In genomic region chr2:20614201-20615045, GRCh38 we compare ENCODE assay signal across 9 cellular contexts. TPM values are rescaled to one million over a fixed set of nuclear protein-coding genes. Genes with fewer than 3 reads are reported as not detected.
DNase-seq lines count a peak whose midpoint lies in the region; ATAC-seq and TF ChIP-seq lines count a peak whose summit lies in the region.
"Had no signal": no experiment of that assay in that cellular context is flagged by ENCODE, and none has a peak within 500 bp of the region (broad histone marks: within the 10 kb centered on the region; RNA-seq: fewer than 3 reads in every experiment).

No MANE protein-coding gene starts in this region.

- TF ChIP-seq CTCF in MM.1S (IDR thresholded peaks at IDR 0.05; ENCODE audit: low read length) = no peak
- no peak for TF ChIP-seq CTCF in omental fat pad (IDR thresholded peaks at IDR 0.05)

- no peaks in the 10 kb centered on the region for H3K79me2 ChIP-seq in MM.1S (ENCODE audit: low read length)

- no peak overlapping the region for H3K4me3 ChIP-seq in MM.1S (ENCODE audit: low read length)
- H3K4me3 ChIP-seq: GM23248 had no signal

- DNase-seq in MM.1S = peak; percentile 55
- peak; percentile 88 for DNase-seq in RPMI8226
- DNase-seq in iPS-NIHi7 (ENCODE audit: extremely low spot score) = peak; percentile 51
- DNase-seq in superior temporal gyrus (ENCODE audit: extremely low spot score) = peak; percentile 37
- DNase-seq in omental fat pad (ENCODE audit: low spot score) = no peak
- DNase-seq in GM19240 (ENCODE audit: insufficient read length, low spot score) = no peak
- DNase-seq: GM23248 had no signal

- H3K27me3 ChIP-seq in MM.1S (replicated peaks; ENCODE audit: insufficient read depth, low read length) = no peaks in the 10 kb centered on the region

- H2AFZ ChIP-seq in MM.1S (ENCODE audit: low read length) = 0 out of 2 replicates have a peak overlapping the region, but pooled peaks have one; percentile 2
- H2AFZ ChIP-seq: GM23248 had no signal

- peak overlapping the region; percentile 10; the same call in 1 of the 2 replicates for H3K4me2 ChIP-seq in MM.1S (ENCODE audit: low read depth, low read length)

- H3K9ac ChIP-seq in MM.1S (ENCODE audit: low read length) = no peak overlapping the region
- H3K9ac ChIP-seq: GM23248 had no signal

- no peaks in the 10 kb centered on the region for H4K20me1 ChIP-seq in MM.1S (ENCODE audit: insufficient read depth, low read length)

- peak overlapping the region; percentile 31; the same call in 1 of the 2 replicates for H3K27ac ChIP-seq in MM.1S (ENCODE audit: low read length)
- H3K27ac ChIP-seq: GM23248 had no signal

- peaks cover 10% of the 10 kb centered on the region; the same call in 1 of the 2 replicates for H3F3A ChIP-seq in MM.1S (ENCODE audit: insufficient read depth, low read length)

- H3K9me3 ChIP-seq in MM.1S (replicated peaks; ENCODE audit: insufficient read depth, low read length) = no peaks in the 10 kb centered on the region

- H3K36me3 ChIP-seq in MM.1S (replicated peaks; ENCODE audit: insufficient read depth, low read length) = no peaks in the 10 kb centered on the region

- H3K9me2 ChIP-seq in MM.1S (replicated peaks; ENCODE audit: insufficient read depth, low read length) = no peaks in the 10 kb centered on the region

- H3K4me1 ChIP-seq in MM.1S (ENCODE audit: low read length) = peaks cover 15% of the 10 kb centered on the region

- ATAC-seq in omental fat pad (ENCODE audit: low FRiP score) = no peak
- ATAC-seq in HG03457 (IDR thresholded peaks at IDR 0.05; ENCODE audit: unreplicated experiment) = no peak
- ATAC-seq in GM21381 (IDR thresholded peaks at IDR 0.05; ENCODE audit: unreplicated experiment) = no peak

RNA-seq across cellular contexts. Expression of gene HS1BP3, which starts 36.5 kb away (rescaled TPM):
- 10 to 100 TPM; 17.7 to 30.3 (median 22.8) TPM for total RNA-seq in omental fat pad

RNA-seq across cellular contexts. Expression of gene GDF7, which starts 52.5 kb away (rescaled TPM):
- 1 to 10 TPM in 1 of 4 donors, under 1 TPM in 3; 0.12 to 1.1 (median 0.25) TPM for total RNA-seq in omental fat pad
- total RNA-seq: GM23248 had no signal

Comparison
In these comparisons a context has a peak if more than half of its experiments do, and no peak if none do; other contexts are left out.
1. DNase-seq: peak in MM.1S (single experiment), RPMI8226 (single experiment), iPS-NIHi7 (single experiment) and superior temporal gyrus (single experiment); none in omental fat pad (single experiment) and GM19240 (single experiment).